In genomic region chr7:1055084-1055450, GRCh38 we compare ENCODE assay signal across 1 cellular context.
TF ChIP-seq lines count a peak whose summit lies in the region.

No MANE protein-coding gene starts in this region.

TF ChIP-seq in GM23338, 12 proteins besides CTCF, POLR2A, EP300 and RAD21:
- TF ChIP-seq, protein P1, sequence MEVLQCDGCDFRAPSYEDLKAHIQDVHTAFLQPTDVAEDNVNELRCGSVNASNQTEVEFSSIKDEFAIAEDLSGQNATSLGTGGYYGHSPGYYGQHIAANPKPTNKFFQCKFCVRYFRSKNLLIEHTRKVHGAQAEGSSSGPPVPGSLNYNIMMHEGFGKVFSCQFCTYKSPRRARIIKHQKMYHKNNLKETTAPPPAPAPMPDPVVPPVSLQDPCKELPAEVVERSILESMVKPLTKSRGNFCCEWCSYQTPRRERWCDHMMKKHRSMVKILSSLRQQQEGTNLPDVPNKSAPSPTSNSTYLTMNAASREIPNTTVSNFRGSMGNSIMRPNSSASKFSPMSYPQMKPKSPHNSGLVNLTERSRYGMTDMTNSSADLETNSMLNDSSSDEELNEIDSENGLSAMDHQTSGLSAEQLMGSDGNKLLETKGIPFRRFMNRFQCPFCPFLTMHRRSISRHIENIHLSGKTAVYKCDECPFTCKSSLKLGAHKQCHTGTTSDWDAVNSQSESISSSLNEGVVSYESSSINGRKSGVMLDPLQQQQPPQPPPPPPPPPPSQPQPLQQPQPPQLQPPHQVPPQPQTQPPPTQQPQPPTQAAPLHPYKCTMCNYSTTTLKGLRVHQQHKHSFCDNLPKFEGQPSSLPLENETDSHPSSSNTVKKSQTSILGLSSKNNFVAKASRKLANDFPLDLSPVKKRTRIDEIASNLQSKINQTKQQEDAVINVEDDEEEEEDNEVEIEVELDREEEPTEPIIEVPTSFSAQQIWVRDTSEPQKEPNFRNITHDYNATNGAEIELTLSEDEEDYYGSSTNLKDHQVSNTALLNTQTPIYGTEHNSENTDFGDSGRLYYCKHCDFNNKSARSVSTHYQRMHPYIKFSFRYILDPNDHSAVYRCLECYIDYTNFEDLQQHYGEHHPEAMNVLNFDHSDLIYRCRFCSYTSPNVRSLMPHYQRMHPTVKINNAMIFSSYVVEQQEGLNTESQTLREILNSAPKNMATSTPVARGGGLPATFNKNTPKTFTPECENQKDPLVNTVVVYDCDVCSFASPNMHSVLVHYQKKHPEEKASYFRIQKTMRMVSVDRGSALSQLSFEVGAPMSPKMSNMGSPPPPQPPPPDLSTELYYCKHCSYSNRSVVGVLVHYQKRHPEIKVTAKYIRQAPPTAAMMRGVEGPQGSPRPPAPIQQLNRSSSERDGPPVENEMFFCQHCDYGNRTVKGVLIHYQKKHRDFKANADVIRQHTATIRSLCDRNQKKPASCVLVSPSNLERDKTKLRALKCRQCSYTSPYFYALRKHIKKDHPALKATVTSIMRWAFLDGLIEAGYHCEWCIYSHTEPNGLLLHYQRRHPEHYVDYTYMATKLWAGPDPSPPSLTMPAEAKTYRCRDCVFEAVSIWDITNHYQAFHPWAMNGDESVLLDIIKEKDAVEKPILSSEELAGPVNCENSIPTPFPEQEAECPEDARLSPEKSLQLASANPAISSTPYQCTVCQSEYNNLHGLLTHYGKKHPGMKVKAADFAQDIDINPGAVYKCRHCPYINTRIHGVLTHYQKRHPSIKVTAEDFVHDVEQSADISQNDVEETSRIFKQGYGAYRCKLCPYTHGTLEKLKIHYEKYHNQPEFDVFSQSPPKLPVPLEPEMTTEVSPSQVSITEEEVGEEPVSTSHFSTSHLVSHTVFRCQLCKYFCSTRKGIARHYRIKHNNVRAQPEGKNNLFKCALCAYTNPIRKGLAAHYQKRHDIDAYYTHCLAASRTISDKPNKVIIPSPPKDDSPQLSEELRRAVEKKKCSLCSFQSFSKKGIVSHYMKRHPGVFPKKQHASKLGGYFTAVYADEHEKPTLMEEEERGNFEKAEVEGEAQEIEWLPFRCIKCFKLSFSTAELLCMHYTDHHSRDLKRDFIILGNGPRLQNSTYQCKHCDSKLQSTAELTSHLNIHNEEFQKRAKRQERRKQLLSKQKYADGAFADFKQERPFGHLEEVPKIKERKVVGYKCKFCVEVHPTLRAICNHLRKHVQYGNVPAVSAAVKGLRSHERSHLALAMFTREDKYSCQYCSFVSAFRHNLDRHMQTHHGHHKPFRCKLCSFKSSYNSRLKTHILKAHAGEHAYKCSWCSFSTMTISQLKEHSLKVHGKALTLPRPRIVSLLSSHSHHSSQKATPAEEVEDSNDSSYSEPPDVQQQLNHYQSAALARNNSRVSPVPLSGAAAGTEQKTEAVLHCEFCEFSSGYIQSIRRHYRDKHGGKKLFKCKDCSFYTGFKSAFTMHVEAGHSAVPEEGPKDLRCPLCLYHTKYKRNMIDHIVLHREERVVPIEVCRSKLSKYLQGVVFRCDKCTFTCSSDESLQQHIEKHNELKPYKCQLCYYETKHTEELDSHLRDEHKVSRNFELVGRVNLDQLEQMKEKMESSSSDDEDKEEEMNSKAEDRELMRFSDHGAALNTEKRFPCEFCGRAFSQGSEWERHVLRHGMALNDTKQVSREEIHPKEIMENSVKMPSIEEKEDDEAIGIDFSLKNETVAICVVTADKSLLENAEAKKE (CRISPR knock-in tag; IDR thresholded peaks at IDR 0.05): no peak
- no peak for TF ChIP-seq ZNF114 (CRISPR knock-in tag; IDR thresholded peaks at IDR 0.05)
- TF ChIP-seq ZNF331 (CRISPR knock-in tag; IDR thresholded peaks at IDR 0.05; ENCODE audit: low read depth): no peak
- TF ChIP-seq JUNB (IDR thresholded peaks at IDR 0.05; ENCODE audit: unreplicated experiment): no peak
- TF ChIP-seq CREB1 (CRISPR knock-in tag; IDR thresholded peaks at IDR 0.05; ENCODE audit: low read depth): no peak
- TF ChIP-seq, protein P2, sequence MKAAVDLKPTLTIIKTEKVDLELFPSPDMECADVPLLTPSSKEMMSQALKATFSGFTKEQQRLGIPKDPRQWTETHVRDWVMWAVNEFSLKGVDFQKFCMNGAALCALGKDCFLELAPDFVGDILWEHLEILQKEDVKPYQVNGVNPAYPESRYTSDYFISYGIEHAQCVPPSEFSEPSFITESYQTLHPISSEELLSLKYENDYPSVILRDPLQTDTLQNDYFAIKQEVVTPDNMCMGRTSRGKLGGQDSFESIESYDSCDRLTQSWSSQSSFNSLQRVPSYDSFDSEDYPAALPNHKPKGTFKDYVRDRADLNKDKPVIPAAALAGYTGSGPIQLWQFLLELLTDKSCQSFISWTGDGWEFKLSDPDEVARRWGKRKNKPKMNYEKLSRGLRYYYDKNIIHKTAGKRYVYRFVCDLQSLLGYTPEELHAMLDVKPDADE (IDR thresholded peaks at IDR 0.05): no peak
- no peak for TF ChIP-seq EZH2 (IDR thresholded peaks at IDR 0.05; ENCODE audit: low read depth, unreplicated experiment)
- no peak for TF ChIP-seq POLR2AphosphoS5 (IDR thresholded peaks at IDR 0.05; ENCODE audit: low read depth)
- TF ChIP-seq STAT1 (IDR thresholded peaks at IDR 0.05; ENCODE audit: unreplicated experiment): no peak
- no peak for TF ChIP-seq REST (IDR thresholded peaks at IDR 0.05; ENCODE audit: unreplicated experiment)
- TF ChIP-seq NANOG (IDR thresholded peaks at IDR 0.05; ENCODE audit: borderline replicate concordance): no peak
